In the genomic region with DNA sequence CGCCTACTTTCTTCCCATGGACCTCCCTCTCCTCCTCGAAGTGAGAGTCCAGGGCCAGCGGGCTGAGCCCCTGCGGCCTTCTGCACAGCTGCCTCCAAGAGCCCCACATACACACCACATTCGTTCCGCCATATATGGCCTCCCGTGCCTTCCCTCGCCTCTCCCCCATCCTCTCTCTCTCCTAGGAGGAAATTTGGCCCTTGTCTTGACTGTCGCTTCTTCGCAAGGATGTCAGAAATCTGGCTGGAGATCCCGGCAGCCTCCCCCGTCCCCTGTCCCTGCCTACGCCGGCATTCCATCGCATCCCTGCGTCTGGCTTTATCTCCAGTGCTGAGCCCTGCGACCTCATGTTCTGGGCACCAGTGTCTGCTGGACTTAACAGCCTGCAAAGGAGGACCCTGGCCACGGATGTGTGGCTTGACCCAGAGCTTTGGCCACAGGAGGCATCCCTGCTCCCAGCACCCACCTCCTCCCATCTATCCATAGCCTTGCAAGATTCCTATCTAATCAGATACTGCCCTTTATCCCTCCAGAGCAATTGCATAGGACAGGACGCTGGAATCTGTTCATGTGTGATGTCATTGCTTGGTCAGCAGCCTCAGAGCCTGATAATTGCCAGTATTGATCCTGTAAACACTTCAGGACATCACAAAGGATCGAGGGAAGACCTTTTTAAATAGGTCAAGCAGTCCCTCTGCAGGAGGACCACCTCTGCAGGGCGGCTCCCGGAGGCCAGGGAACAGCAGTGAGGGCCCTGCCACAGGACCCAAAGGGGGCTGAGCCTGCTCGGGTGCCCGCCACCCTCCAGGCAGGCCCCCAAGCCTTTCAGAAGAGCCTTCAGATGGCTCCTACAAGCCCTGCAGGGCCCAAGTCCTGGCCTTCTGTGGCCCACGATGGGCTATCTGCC, we compare ENCODE assay signal across 22 cellular contexts.
A peak's percentile ranks its signal among the peaks of the same experiment; 100 is the strongest.
DNase-seq lines count a peak whose midpoint lies in the region; ATAC-seq and TF ChIP-seq lines count a peak whose summit lies in the region.
"Had no signal": no experiment of that assay in that cellular context is flagged by ENCODE, and none has a peak within 500 bp of the region (broad histone marks: within the 10 kb centered on the region; RNA-seq: fewer than 3 reads in every experiment).

No MANE protein-coding gene starts in this region.

- H3K4me3 Mint-ChIP-seq in chondrocyte (ENCODE audit: unreplicated experiment), result no peak overlapping the region
- no peak overlapping the region for H3K4me3 Mint-ChIP-seq in CD8-positive, alpha-beta T cell
- H3K4me3 Mint-ChIP-seq: B cell, HFFc6, IgD-negative memory B cell had no signal

- TF ChIP-seq CTCF in chondrocyte (IDR thresholded peaks at IDR 0.05), result no peak
- TF ChIP-seq CTCF in smooth muscle cell (IDR thresholded peaks at IDR 0.05; ENCODE audit: borderline replicate concordance, insufficient read depth, poor library complexity, severe bottlenecking), result no peak
- no peak for TF ChIP-seq CTCF in CD8-positive, alpha-beta T cell (IDR thresholded peaks at IDR 0.05)

- H3F3A ChIP-seq in smooth muscle cell (ENCODE audit: low read depth), result no peaks in the 10 kb centered on the region

- no peaks in the 10 kb centered on the region for H3K79me2 ChIP-seq in smooth muscle cell (ENCODE audit: low read depth)

- H3K36me3 ChIP-seq in smooth muscle cell (ENCODE audit: low read depth), result no peaks in the 10 kb centered on the region
- no peaks in the 10 kb centered on the region for H3K36me3 ChIP-seq in CD8-positive, alpha-beta T cell (ENCODE audit: insufficient read depth, low read length)

- POLR2A ChIA-PET in CD8-positive, alpha-beta T cell (lab: Charles Lee), result no interaction called here

- H2AFZ ChIP-seq in smooth muscle cell (ENCODE audit: low read depth), result no peak overlapping the region
- H2AFZ ChIP-seq: PC-9 had no signal

- H3K36me3 Mint-ChIP-seq in chondrocyte (ENCODE audit: low read depth), result no peaks in the 10 kb centered on the region
- H3K36me3 Mint-ChIP-seq in CD8-positive, alpha-beta T cell, result no peaks in the 10 kb centered on the region
- H3K36me3 Mint-ChIP-seq: IgD-negative memory B cell had no signal

- CTCF ChIA-PET in CD8-positive, alpha-beta T cell (lab: Charles Lee), result no interaction called here

- ATAC-seq in sciatic nerve (peak; percentile 55), GM21737 (IDR thresholded peaks at IDR 0.05; ENCODE audit: unreplicated experiment) (no peak)
- no peak for ATAC-seq in CD8-positive, alpha-beta T cell

- H3K27me3 ChIP-seq in smooth muscle cell (ENCODE audit: low read depth), result peaks cover 3% of the 10 kb centered on the region
- H3K27me3 ChIP-seq in CD8-positive, alpha-beta T cell (ENCODE audit: insufficient read depth, low read length), result no peaks in the 10 kb centered on the region

- H3K4me1 Mint-ChIP-seq in chondrocyte (ENCODE audit: low read depth), result no peaks in the 10 kb centered on the region
- no peaks in the 10 kb centered on the region for H3K4me1 Mint-ChIP-seq in CD8-positive, alpha-beta T cell (ENCODE audit: low read depth)
- H3K4me1 Mint-ChIP-seq: B cell, IgD-negative memory B cell had no signal

- H3K4me3 ChIP-seq in smooth muscle cell, result no peak overlapping the region
- H3K4me3 ChIP-seq in CD8-positive, alpha-beta T cell (ENCODE audit: low read depth, low read length), result no peak overlapping the region
- H3K4me3 ChIP-seq: PC-9 had no signal

- WGBS in smooth muscle cell (ENCODE audit: low lambda C conversion rate), result 69% methylated on average over 25 of the region's 25 CpGs

- H3K9ac ChIP-seq in smooth muscle cell (ENCODE audit: low read depth), result no peak overlapping the region

- H3K9me3 ChIP-seq in smooth muscle cell (replicated peaks; ENCODE audit: low read depth), result no peaks in the 10 kb centered on the region
- H3K9me3 ChIP-seq in CD8-positive, alpha-beta T cell (ENCODE audit: low read length), result no peaks in the 10 kb centered on the region

- no peaks in the 10 kb centered on the region for H4K20me1 ChIP-seq in smooth muscle cell (ENCODE audit: low read depth)

- no peak overlapping the region for H3K27ac Mint-ChIP-seq in chondrocyte (ENCODE audit: unreplicated experiment)
- H3K27ac Mint-ChIP-seq in CD8-positive, alpha-beta T cell, result no peak overlapping the region
- H3K27ac Mint-ChIP-seq: B cell, HFFc6, IgD-negative memory B cell had no signal

- intact Hi-C loops in sciatic nerve (cut with DNase I), result no loop called here
- intact Hi-C loops in CD8-positive, alpha-beta T cell (cut with DNase I, micrococcal nuclease), result no loop called here

- no peaks in the 10 kb centered on the region for H3K9me3 Mint-ChIP-seq in chondrocyte (ENCODE audit: low read depth)
- no peaks in the 10 kb centered on the region for H3K9me3 Mint-ChIP-seq in CD8-positive, alpha-beta T cell
- H3K9me3 Mint-ChIP-seq: HFFc6, IgD-negative memory B cell had no signal

- H3K27me3 Mint-ChIP-seq in chondrocyte (ENCODE audit: low read depth), result peaks cover 21% of the 10 kb centered on the region
- peaks cover 29% of the 10 kb centered on the region for H3K27me3 Mint-ChIP-seq in CD8-positive, alpha-beta T cell (ENCODE audit: low read depth)

- H3K4me1 ChIP-seq in smooth muscle cell (ENCODE audit: low read depth), result no peaks in the 10 kb centered on the region
- no peaks in the 10 kb centered on the region for H3K4me1 ChIP-seq in CD8-positive, alpha-beta T cell (ENCODE audit: insufficient read depth, low read length)

- no peak overlapping the region for H3K27ac ChIP-seq in smooth muscle cell (ENCODE audit: low read depth)
- no peak overlapping the region for H3K27ac ChIP-seq in CD8-positive, alpha-beta T cell (ENCODE audit: low read depth, low read length)
- H3K27ac ChIP-seq: HL-60, PC-9 had no signal

- no peak overlapping the region for H3K4me2 ChIP-seq in smooth muscle cell
- H3K4me2 ChIP-seq: PC-9 had no signal

- DNase-seq in activated effector memory CD4-positive, alpha-beta T cell treated with anti-CD3 and anti-CD28 coated beads, Interleukin-2, amount 50 U/mL, for 16 hours, result peak; percentile 47
- no peak for DNase-seq in activated effector memory CD4-positive, alpha-beta T cell treated with Interleukin-2 at 50 U/mL for 16 hours
- DNase-seq in chondrocyte (ENCODE audit: low spot score) (peak; percentile 78), mesenteric fat pad (ENCODE audit: low spot score) (peak; percentile 68), sciatic nerve (ENCODE audit: low spot score) (peak; percentile 42), smooth muscle cell (lab: John Stamatoyannopoulos, UW; ENCODE audit: unreplicated experiment) (no peak)
- no peak for DNase-seq in CD8-positive, alpha-beta T cell
- DNase-seq: COR-L47, DMS 273 treated with DMSO at 0.1 percent for 48 hours, DND-41, HFFc6, Karpas-422, NCI-H1048, NCI-H1436, NCI-H1930, NCI-H345, NCI-H526, PC-9 had no signal

Comparison
In these comparisons a context has a peak if more than half of its experiments do, and no peak if none do; other contexts are left out.
1. DNase-seq: peak in activated effector memory CD4-positive, alpha-beta T cell treated with anti-CD3 and anti-CD28 coated beads, Interleukin-2, amount 50 U/mL, for 16 hours (single experiment), chondrocyte (single experiment), mesenteric fat pad (single experiment) and sciatic nerve (single experiment); none in activated effector memory CD4-positive, alpha-beta T cell treated with Interleukin-2 at 50 U/mL for 16 hours (single experiment), smooth muscle cell (single experiment) and CD8-positive, alpha-beta T cell (0 of 7).